ENCODE assay signal across 27 cellular contexts in the genomic region with DNA sequence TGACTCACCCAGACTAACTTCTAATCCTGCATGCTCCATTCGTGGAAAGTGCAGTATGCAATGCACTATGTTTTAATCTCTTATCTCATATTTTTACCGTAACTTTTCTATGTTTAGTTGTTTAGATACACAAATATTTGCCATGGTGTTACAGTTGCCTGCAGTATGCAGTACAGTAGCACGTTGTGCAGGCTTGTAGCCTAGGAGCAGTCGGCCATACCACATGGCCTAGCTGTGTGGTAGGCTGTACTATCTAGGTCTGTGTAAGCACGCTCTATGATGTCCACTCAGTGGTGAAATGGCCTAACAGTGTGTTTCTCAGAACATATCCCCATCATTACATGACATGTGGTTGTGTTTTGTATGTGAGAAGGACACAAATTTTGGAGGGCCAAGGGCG. TPM values are rescaled to one million over a fixed set of nuclear protein-coding genes. Genes with fewer than 3 reads are reported as not detected.
"Had no signal": no experiment of that assay in that cellular context is flagged by ENCODE, and none has a peak within 500 bp of the region (broad histone marks: within the 10 kb centered on the region; RNA-seq: fewer than 3 reads in every experiment).

No MANE protein-coding gene starts in this region.

- H3K4me3 ChIP-seq: coronary artery, esophagus muscularis mucosa, heart right ventricle, lower lobe of right lung, mucosa of descending colon, psoas muscle, skin epidermis, spleen, thoracic aorta, tibial nerve, upper lobe of left lung, uterus had no signal

- H3K36me3 ChIP-seq: esophagus muscularis mucosa, heart right ventricle, lower lobe of right lung, spleen, thoracic aorta, tibial nerve, upper lobe of left lung, uterus had no signal

- H3K4me1 ChIP-seq: heart right ventricle, lower lobe of right lung, psoas muscle, spleen, tibial nerve, upper lobe of left lung, uterus had no signal

- DNase-seq: dermis blood vessel endothelial cell; effector memory CD4-positive, alpha-beta T cell; foreskin melanocyte; glutamatergic neuron; heart right ventricle; hypothalamus; immature natural killer cell; left ventricle myocardium superior; lower lobe of right lung; mucosa of descending colon; naive B cell; posterior cingulate gyrus; psoas muscle; right cardiac atrium; spleen; stimulated activated CD4-positive, alpha-beta T cell treated with anti-CD3 and anti-CD28 coated beads, Interleukin-4, amount 100 ng/mL, for 4 hours; upper lobe of left lung; uterus had no signal

- H3K9me3 ChIP-seq: lower lobe of right lung, mucosa of descending colon, psoas muscle, spleen, thoracic aorta, upper lobe of left lung, uterus had no signal

- FAIRE-seq: endothelial cell of umbilical vein, keratinocyte had no signal

- H3K27ac ChIP-seq: coronary artery, esophagus muscularis mucosa, heart right ventricle, lower lobe of right lung, psoas muscle, skin epidermis, spleen, thoracic aorta, tibial nerve, upper lobe of left lung, uterus had no signal

- H3K27me3 ChIP-seq: esophagus muscularis mucosa, spleen, tibial nerve, upper lobe of left lung, uterus had no signal

RNA-seq across cellular contexts. Expression of gene RFX8, which starts 18.2 kb away (rescaled TPM):
- total RNA-seq: epithelial cell of proximal tubule, left ventricle myocardium superior, lower lobe of right lung, mucosa of descending colon, renal cortical epithelial cell had no signal
- polyA plus RNA-seq: immature natural killer cell had no signal
